In genomic region chr6:15879372-15880261, GRCh38 we compare ENCODE assay signal across 9 cellular contexts.
A peak's percentile ranks its signal among the peaks of the same experiment; 100 is the strongest.
DNase-seq lines count a peak whose midpoint lies in the region; ATAC-seq and TF ChIP-seq lines count a peak whose summit lies in the region.
"Had no signal": no experiment of that assay in that cellular context is flagged by ENCODE, and none has a peak within 500 bp of the region (broad histone marks: within the 10 kb centered on the region; RNA-seq: fewer than 3 reads in every experiment).

No MANE protein-coding gene starts in this region.

- CTCF ChIA-PET in activated CD4-positive, alpha-beta memory T cell treated with anti-CD3 and anti-CD28 coated beads, Interleukin-2, amount 10 ng/mL, durations not matched to agents 7 days and 5 days (lab: Charles Lee) = interaction anchor here (0.6 to 1.1 kb wide), 3 partner anchors 33 to 692 kb away, joined by 3 to 5 read pairs (median 4); partner anchors contain the start of gene MYLIP

- H3K27ac Mint-ChIP-seq in activated CD4-positive, alpha-beta memory T cell treated with anti-CD3 and anti-CD28 coated beads, Interleukin-2, amount 10 ng/mL, durations not matched to agents 7 days and 5 days = no peak overlapping the region

- TF ChIP-seq CTCF in GM12864 (IDR thresholded peaks at IDR 0.05; ENCODE audit: low read depth, low read length, missing control alignments) (no peak), fibroblast of pulmonary artery (IDR thresholded peaks at IDR 0.05; ENCODE audit: low read length, missing control alignments) (no peak)

- no peak overlapping the region for H3K4me3 ChIP-seq in GM12864 (ENCODE audit: low read depth, low read length)
- no peak overlapping the region for H3K4me3 ChIP-seq in fibroblast of pulmonary artery (replicated peaks; ENCODE audit: low read depth, low read length)
- H3K4me3 ChIP-seq: skin epidermis had no signal

- H3K9me3 Mint-ChIP-seq in activated CD4-positive, alpha-beta memory T cell treated with anti-CD3 and anti-CD28 coated beads, Interleukin-2, amount 10 ng/mL, durations not matched to agents 7 days and 5 days = no peaks in the 10 kb centered on the region

- H3K27me3 Mint-ChIP-seq in activated CD4-positive, alpha-beta memory T cell treated with anti-CD3 and anti-CD28 coated beads, Interleukin-2, amount 10 ng/mL, durations not matched to agents 7 days and 5 days = peaks cover 4% of the 10 kb centered on the region

- ATAC-seq in HG02610 (IDR thresholded peaks at IDR 0.05; ENCODE audit: unreplicated experiment) = peak; percentile 41

- no peak overlapping the region for H3K4me3 Mint-ChIP-seq in activated CD4-positive, alpha-beta memory T cell treated with anti-CD3 and anti-CD28 coated beads, Interleukin-2, amount 10 ng/mL, durations not matched to agents 7 days and 5 days

- no peaks in the 10 kb centered on the region for H3K36me3 Mint-ChIP-seq in activated CD4-positive, alpha-beta memory T cell treated with anti-CD3 and anti-CD28 coated beads, Interleukin-2, amount 10 ng/mL, durations not matched to agents 7 days and 5 days (ENCODE audit: low read depth)

- POLR2A ChIA-PET in activated CD4-positive, alpha-beta memory T cell treated with anti-CD3 and anti-CD28 coated beads, Interleukin-2, amount 10 ng/mL, durations not matched to agents 7 days and 5 days (lab: Charles Lee) = interaction anchor here (1.2 to 2.4 kb wide), 3 partner anchors 22 to 251 kb away, joined by 3 to 8 read pairs (median 4); partner anchors contain the start of gene MYLIP

- H3K4me1 Mint-ChIP-seq in activated CD4-positive, alpha-beta memory T cell treated with anti-CD3 and anti-CD28 coated beads, Interleukin-2, amount 10 ng/mL, durations not matched to agents 7 days and 5 days = peaks cover 33% of the 10 kb centered on the region

- DNase-seq in GM12864 (ENCODE audit: low read depth) (peak; percentile 68), NCI-H1694 (lab: John Stamatoyannopoulos, UW) (peak; percentile 94), fibroblast of pulmonary artery (ENCODE audit: low read depth) (peak; percentile 79), cerebellar cortex (ENCODE audit: low spot score) (no peak), mesenteric fat pad (ENCODE audit: low spot score) (no peak)
- peak; percentile 43 for DNase-seq in activated CD4-positive, alpha-beta memory T cell treated with anti-CD3 and anti-CD28 coated beads, Interleukin-2, amount 10 ng/mL, durations not matched to agents 7 days and 5 days
- peak; percentile 49 to 62 for DNase-seq in stimulated activated CD4-positive, alpha-beta T cell treated with anti-CD3 and anti-CD28 coated beads, Interleukin-15, amount 100 ng/mL, for 48 hours (ENCODE audit: low read depth in 2 of 2)

Comparison
In these comparisons a context has a peak if more than half of its experiments do, and no peak if none do; other contexts are left out.
1. DNase-seq: peak in GM12864 (single experiment), NCI-H1694 (single experiment), activated CD4-positive, alpha-beta memory T cell treated with anti-CD3 and anti-CD28 coated beads, Interleukin-2, amount 10 ng/mL, durations not matched to agents 7 days and 5 days (single experiment), fibroblast of pulmonary artery (single experiment) and stimulated activated CD4-positive, alpha-beta T cell treated with anti-CD3 and anti-CD28 coated beads, Interleukin-15, amount 100 ng/mL, for 48 hours (2 of 2); none in cerebellar cortex (single experiment) and mesenteric fat pad (single experiment).